11 cellular contexts compared by ENCODE assay signal in genomic region chr11:5631969-5632635, GRCh38. TPM values are rescaled to one million over a fixed set of nuclear protein-coding genes. Genes with fewer than 3 reads are reported as not detected.
DNase-seq lines count a peak whose midpoint lies in the region; ATAC-seq and TF ChIP-seq lines count a peak whose summit lies in the region.
"Had no signal": no experiment of that assay in that cellular context is flagged by ENCODE, and none has a peak within 500 bp of the region (broad histone marks: within the 10 kb centered on the region; RNA-seq: fewer than 3 reads in every experiment).

No MANE protein-coding gene starts in this region.

- H3K9me3 ChIP-seq in smooth muscle cell (replicated peaks; ENCODE audit: low read depth), result no peaks in the 10 kb centered on the region
- no peaks in the 10 kb centered on the region for H3K9me3 ChIP-seq in heart right ventricle
- H3K9me3 ChIP-seq: pancreas, SJCRH30 had no signal

- no peaks in the 10 kb centered on the region for H3F3A ChIP-seq in smooth muscle cell (ENCODE audit: low read depth)

- no peak for TF ChIP-seq CTCF in smooth muscle cell (IDR thresholded peaks at IDR 0.05; ENCODE audit: borderline replicate concordance, insufficient read depth, poor library complexity, severe bottlenecking)
- no peak for TF ChIP-seq CTCF in heart right ventricle (IDR thresholded peaks at IDR 0.05)

- H3K27me3 ChIP-seq in smooth muscle cell (ENCODE audit: low read depth), result no peaks in the 10 kb centered on the region
- no peaks in the 10 kb centered on the region for H3K27me3 ChIP-seq in heart right ventricle
- H3K27me3 ChIP-seq: pancreas, SJCRH30 had no signal

- no peaks in the 10 kb centered on the region for H4K20me1 ChIP-seq in smooth muscle cell (ENCODE audit: low read depth)

- H3K4me1 ChIP-seq in smooth muscle cell (ENCODE audit: low read depth) (no peaks in the 10 kb centered on the region), heart right ventricle (no peaks in the 10 kb centered on the region)
- H3K4me1 ChIP-seq: pancreas, SJCRH30 had no signal

- H3K36me3 ChIP-seq in smooth muscle cell (ENCODE audit: low read depth) (no peaks in the 10 kb centered on the region), heart right ventricle (peaks cover 0 to 47% (median 12%) of the 10 kb centered on the region in 9 donors)
- H3K36me3 ChIP-seq: SJCRH30 had no signal

- H3K4me3 ChIP-seq in smooth muscle cell (no peak overlapping the region), heart right ventricle (no peak overlapping the region)
- H3K4me3 ChIP-seq: pancreas, SJCRH30 had no signal

- 72% methylated on average over 5 of the region's 5 CpGs for WGBS in smooth muscle cell (ENCODE audit: low lambda C conversion rate)
- WGBS in heart right ventricle, 2 donors, result 82 to 83% methylated on average over 5 of the region's 5 CpGs

- intact Hi-C loops in heart right ventricle (cut with DNase I), result no loop called here

- H3K27ac ChIP-seq in smooth muscle cell (ENCODE audit: low read depth), result no peak overlapping the region
- H3K27ac ChIP-seq in heart right ventricle, result no peak overlapping the region
- H3K27ac ChIP-seq: pancreas, SJCRH30 had no signal

- no peak overlapping the region for H3K9ac ChIP-seq in smooth muscle cell (ENCODE audit: low read depth)

- DNase-seq in smooth muscle cell (lab: John Stamatoyannopoulos, UW; ENCODE audit: unreplicated experiment) (no peak), anterior cingulate cortex (lab: John Stamatoyannopoulos, UW) (no peak), heart right ventricle (no peak), UCSD-AML1 (lab: John Stamatoyannopoulos, UW; ENCODE audit: unreplicated experiment) (no peak), GDM1 (lab: John Stamatoyannopoulos, UW) (no peak)
- DNase-seq: activated CD8-positive, alpha-beta memory T cell treated with anti-CD3 and anti-CD28 coated beads, Interleukin-2, amount 50 U/mL, for 4 hours; pancreas; SJCRH30 had no signal

- ATAC-seq in GM19043 (IDR thresholded peaks at IDR 0.05; ENCODE audit: low read depth, unreplicated experiment) (peak; percentile 94), HG02759 (IDR thresholded peaks at IDR 0.05; ENCODE audit: unreplicated experiment) (peak; percentile 90), HG03575 (IDR thresholded peaks at IDR 0.05; ENCODE audit: extremely low read depth, insufficient number of reproducible peaks, low FRiP score, unreplicated experiment) (peak; percentile 93), heart right ventricle (no peak)
- ATAC-seq: pancreas had no signal

- H2AFZ ChIP-seq in smooth muscle cell (ENCODE audit: low read depth), result no peak overlapping the region

- no peaks in the 10 kb centered on the region for H3K79me2 ChIP-seq in smooth muscle cell (ENCODE audit: low read depth)

- H3K4me2 ChIP-seq in smooth muscle cell, result peak overlapping the region; percentile 12

RNA-seq across cellular contexts. Expression of gene TRIM34, which starts 7.3 kb away (rescaled TPM):
- total RNA-seq in smooth muscle cell (6.7 and 7.5 TPM in 2 replicates), heart right ventricle (1 to 10 TPM in 9 of 10 donors, under 1 TPM in 1; 0.66 to 6.5 (median 2.0) TPM)
- polyA plus RNA-seq in smooth muscle cell (4.1 and 6.3 TPM in 2 replicates), heart right ventricle (1 to 10 TPM; 1.8 to 1.9 TPM)
- total RNA-seq: SJCRH30 had no signal

RNA-seq across cellular contexts. Expression of gene TRIM6, which starts 35.7 kb away (rescaled TPM):
- total RNA-seq in smooth muscle cell (5.6 and 10.0 TPM in 2 replicates), heart right ventricle (1 to 10 TPM in 5 of 10 donors, under 1 TPM in 5; 0.38 to 2.2 (median 1.0) TPM)
- polyA plus RNA-seq in smooth muscle cell (3.7 and 11.7 TPM in 2 replicates), heart right ventricle (under 1 TPM; 0.52 to 0.95 TPM)
- total RNA-seq: SJCRH30 had no signal

RNA-seq across cellular contexts. Expression of gene OR52B6, which starts 51.4 kb away (rescaled TPM):
- total RNA-seq in smooth muscle cell, result not detected in 2 replicates
- not detected in 2 replicates for polyA plus RNA-seq in smooth muscle cell
- total RNA-seq in heart right ventricle, result not detected
- not detected for polyA plus RNA-seq in heart right ventricle
- total RNA-seq: pancreas, SJCRH30 had no signal
- polyA plus RNA-seq: pancreas had no signal

RNA-seq across cellular contexts. Expression of gene TRIM5, which starts 52.8 kb away (rescaled TPM):
- total RNA-seq in smooth muscle cell (22.2 and 27.6 TPM in 2 replicates), heart right ventricle (10 to 100 TPM in 2 of 10 donors, 1 to 10 TPM in 8; 3.1 to 12.6 (median 7.8) TPM)
- polyA plus RNA-seq in smooth muscle cell (16.4 and 18.0 TPM in 2 replicates), heart right ventricle (1 to 10 TPM; 6.4 to 6.5 TPM)

RNA-seq across cellular contexts. Expression of gene TRIM22, which starts 57.5 kb away (rescaled TPM):
- total RNA-seq in smooth muscle cell (34.4 and 41.1 TPM in 2 replicates), heart right ventricle (10 to 100 TPM; 11.7 to 52.6 (median 17.6) TPM)
- polyA plus RNA-seq in smooth muscle cell (26.1 and 33.4 TPM in 2 replicates), heart right ventricle (10 to 100 TPM in 1 of 2 donors, 1 to 10 TPM in 1; 8.1 to 27.1 TPM)

Comparison
In these comparisons a context has a peak if more than half of its experiments do, and no peak if none do; other contexts are left out.
1. ATAC-seq: peak in GM19043 (single experiment), HG02759 (single experiment) and HG03575 (single experiment); none in heart right ventricle (0 of 8).